ENCODE assay signal across 1 cellular context in genomic region chr1:200631375-200631774, GRCh38.
TF ChIP-seq lines count a peak whose summit lies in the region.

No MANE protein-coding gene starts in this region.

TF ChIP-seq in K562, 482 proteins besides CTCF, POLR2A, EP300 and RAD21 (continues in another document):
- TF ChIP-seq PBX2 (CRISPR knock-in tag; IDR thresholded peaks at IDR 0.05; ENCODE audit: low read depth) (no peak), PBX2 (tag; conservative IDR thresholded peaks at IDR 0.05; ENCODE audit: low read depth) (no peak), ESRRB (CRISPR knock-in tag; IDR thresholded peaks at IDR 0.05; ENCODE audit: borderline replicate concordance) (no peak), BDP1 (IDR thresholded peaks at IDR 0.05; ENCODE audit: insufficient read depth, insufficient read length) (no peak), MLX (CRISPR knock-in tag; conservative IDR thresholded peaks at IDR 0.05) (no peak), SREBF1 (IDR thresholded peaks at IDR 0.05; ENCODE audit: borderline replicate concordance, low read depth, low read length) (no peak), CTCFL (IDR thresholded peaks at IDR 0.05; ENCODE audit: borderline replicate concordance, insufficient read depth, low read depth, low read length, poor library complexity, severe bottlenecking) (no peak), NBN (IDR thresholded peaks at IDR 0.05; ENCODE audit: low read depth) (no peak), ZNF785 (CRISPR knock-in tag; IDR thresholded peaks at IDR 0.05) (no peak), CHD1 (IDR thresholded peaks at IDR 0.05; ENCODE audit: low read length) (no peak), SMARCA5 (IDR thresholded peaks at IDR 0.05) (0 out of 2 replicates have a peak, but pooled peaks have one; percentile 18), ARID1B (IDR thresholded peaks at IDR 0.05) (no peak), RBM25 (IDR thresholded peaks at IDR 0.05; ENCODE audit: low read depth, low read length, severe bottlenecking) (peak; percentile 96), NR4A1 (CRISPR knock-in tag; IDR thresholded peaks at IDR 0.05) (no peak), NR4A1 (tag; IDR thresholded peaks at IDR 0.05) (no peak), SMC3 (conservative IDR thresholded peaks at IDR 0.05; ENCODE audit: insufficient read depth, low read depth, low read length) (no peak), HDAC2 (IDR thresholded peaks at IDR 0.05) (peak; percentile 58; the same call in 1 of the 2 replicates), RBFOX2 (IDR thresholded peaks at IDR 0.05; ENCODE audit: low read depth, low read length) (no peak), BCOR (IDR thresholded peaks at IDR 0.05) (peak; percentile 93), ADNP (tag; IDR thresholded peaks at IDR 0.05) (peak; percentile 91), PKNOX1 (IDR thresholded peaks at IDR 0.05) (no peak), U2AF2 (optimal IDR thresholded peaks at IDR 0.05; ENCODE audit: low read depth, low read length) (no peak), FOXP4 (CRISPR knock-in tag; IDR thresholded peaks at IDR 0.05; ENCODE audit: borderline replicate concordance) (no peak), PTBP1 (IDR thresholded peaks at IDR 0.05; ENCODE audit: low read depth, low read length) (no peak), NR2C1 (IDR thresholded peaks at IDR 0.05) (no peak), NR2C1 (tag; IDR thresholded peaks at IDR 0.05) (no peak), ZNF75A (CRISPR knock-in tag; IDR thresholded peaks at IDR 0.05) (no peak), PTRF (tag; IDR thresholded peaks at IDR 0.05) (no peak), TRIM25 (IDR thresholded peaks at IDR 0.05; ENCODE audit: borderline replicate concordance) (no peak), CREB3 (tag; conservative IDR thresholded peaks at IDR 0.05; ENCODE audit: low read depth) (no peak), ZKSCAN1 (IDR thresholded peaks at IDR 0.05; ENCODE audit: low read depth, low read length) (no peak), MEF2A (IDR thresholded peaks at IDR 0.05; ENCODE audit: control insufficient read depth, low read depth, low read length) (no peak), ZNF197 (CRISPR knock-in tag; IDR thresholded peaks at IDR 0.05; ENCODE audit: low read depth) (no peak), RB1 (IDR thresholded peaks at IDR 0.05; ENCODE audit: low read depth) (no peak), KDM1A (IDR thresholded peaks at IDR 0.05) (peak; percentile 36 to 52; a peak in 1 of 4 replicates), RCOR1 (IDR thresholded peaks at IDR 0.05; ENCODE audit: borderline replicate concordance in 1 of 2, low read depth in 2 of 2, low read length in 2 of 2) (peak in 1 of 2 experiments; percentile 43; a peak in 1 of 4 replicates), CUX1 (CRISPR knock-in tag; IDR thresholded peaks at IDR 0.05) (no peak), ETV6 (IDR thresholded peaks at IDR 0.05; ENCODE audit: borderline replicate concordance in 1 of 2, low read depth in 2 of 2, low read length in 1 of 2) (no peak), ETV6 (CRISPR knock-in tag; IDR thresholded peaks at IDR 0.05; ENCODE audit: borderline replicate concordance) (no peak), MBD1 (CRISPR knock-in tag; IDR thresholded peaks at IDR 0.05) (no peak)
